Comparison of ENCODE assay signal across 9 cellular contexts in genomic region chr1:157580179-157580827, GRCh38. TPM values are rescaled to one million over a fixed set of nuclear protein-coding genes. Genes with fewer than 3 reads are reported as not detected.
DNase-seq lines count a peak whose midpoint lies in the region; ATAC-seq and TF ChIP-seq lines count a peak whose summit lies in the region.
"Had no signal": no experiment of that assay in that cellular context is flagged by ENCODE, and none has a peak within 500 bp of the region (broad histone marks: within the 10 kb centered on the region; RNA-seq: fewer than 3 reads in every experiment).

No MANE protein-coding gene starts in this region.

- H3K27me3 ChIP-seq in osteoblast (ENCODE audit: insufficient read depth, low read length): no peaks in the 10 kb centered on the region

- H3K4me2 ChIP-seq in osteoblast (ENCODE audit: insufficient read depth, low read length): no peak overlapping the region

- H3K36me3 ChIP-seq in osteoblast (ENCODE audit: insufficient read depth, low read length): no peaks in the 10 kb centered on the region

- H3K4me3 ChIP-seq in AG09309 (ENCODE audit: control insufficient read depth, low read depth, low read length) (no peak overlapping the region), osteoblast (ENCODE audit: insufficient read depth, low read length) (no peak overlapping the region)

- H3K27ac Mint-ChIP-seq in T-helper 2 cell treated with Interferon-gamma antibody and Interleukin-4, amounts not matched to agents 5 μg/mL and 100 μg/mL, for 36 hours: no peak overlapping the region

- H3K79me2 ChIP-seq in osteoblast (ENCODE audit: insufficient read depth, low read length): no peaks in the 10 kb centered on the region

- no peaks in the 10 kb centered on the region for H3K9me3 Mint-ChIP-seq in T-helper 2 cell treated with Interferon-gamma antibody and Interleukin-4, amounts not matched to agents 5 μg/mL and 100 μg/mL, for 36 hours

- ATAC-seq in GM21825 (IDR thresholded peaks at IDR 0.05; ENCODE audit: unreplicated experiment): no peak
- ATAC-seq: naive thymus-derived CD8-positive, alpha-beta T cell had no signal

- H4K20me1 ChIP-seq in osteoblast (ENCODE audit: insufficient read depth, low read length): no peaks in the 10 kb centered on the region

- peak; percentile 66 for TF ChIP-seq CTCF in AG09309 (IDR thresholded peaks at IDR 0.05; ENCODE audit: control insufficient read depth, insufficient read depth, low read depth, low read length, missing control alignments)
- TF ChIP-seq CTCF in GM10266 (IDR thresholded peaks at IDR 0.05; ENCODE audit: control insufficient read depth, insufficient read depth, low read depth, missing control alignments): peak; percentile 63
- peak; percentile 72 for TF ChIP-seq CTCF in osteoblast (IDR thresholded peaks at IDR 0.05; ENCODE audit: extremely low read depth, low read depth, low read length)

- H3K4me1 ChIP-seq in osteoblast (ENCODE audit: insufficient read depth, low read length): no peaks in the 10 kb centered on the region

- DNase-seq in AG09309 (ENCODE audit: low read depth) (peak; percentile 13), GM10266 (ENCODE audit: extremely low spot score) (peak; percentile 41), NCI-H1105 treated with DMSO at 0.1 percent for 48 hours (lab: John Stamatoyannopoulos, UW) (peak; percentile 67), SW480 (ENCODE audit: low spot score) (peak; percentile 53), fibroblast of peridontal ligament (ENCODE audit: extremely low read depth) (peak; percentile 65), osteoblast (ENCODE audit: insufficient read length, low spot score, missing footprints) (peak; percentile 58)
- DNase-seq in T-helper 2 cell treated with Interferon-gamma antibody and Interleukin-4, amounts not matched to agents 5 μg/mL and 100 μg/mL, for 36 hours (ENCODE audit: low spot score): no peak

- H3K4me1 Mint-ChIP-seq in T-helper 2 cell treated with Interferon-gamma antibody and Interleukin-4, amounts not matched to agents 5 μg/mL and 100 μg/mL, for 36 hours (ENCODE audit: low read depth): peaks cover 2% of the 10 kb centered on the region

- H3K27me3 Mint-ChIP-seq in T-helper 2 cell treated with Interferon-gamma antibody and Interleukin-4, amounts not matched to agents 5 μg/mL and 100 μg/mL, for 36 hours (ENCODE audit: low read depth): peaks cover 10% of the 10 kb centered on the region

- H3K36me3 Mint-ChIP-seq in T-helper 2 cell treated with Interferon-gamma antibody and Interleukin-4, amounts not matched to agents 5 μg/mL and 100 μg/mL, for 36 hours (ENCODE audit: low read depth): no peaks in the 10 kb centered on the region
- H3K36me3 Mint-ChIP-seq: naive thymus-derived CD8-positive, alpha-beta T cell had no signal

- H3K9me3 ChIP-seq in osteoblast (ENCODE audit: low read depth, low read length): no peaks in the 10 kb centered on the region

- H3K27ac ChIP-seq in osteoblast (ENCODE audit: low read depth, low read length): no peak overlapping the region

- no peak overlapping the region for H3K4me3 Mint-ChIP-seq in T-helper 2 cell treated with Interferon-gamma antibody and Interleukin-4, amounts not matched to agents 5 μg/mL and 100 μg/mL, for 36 hours
- H3K4me3 Mint-ChIP-seq: naive thymus-derived CD8-positive, alpha-beta T cell had no signal

- no peak overlapping the region for H2AFZ ChIP-seq in osteoblast (ENCODE audit: low read length)

RNA-seq across cellular contexts. Expression of gene FCRL4, which starts 17.6 kb away (rescaled TPM):
- not detected in 2 replicates for total RNA-seq in osteoblast
- total RNA-seq: naive thymus-derived CD8-positive, alpha-beta T cell had no signal

RNA-seq across cellular contexts. Expression of gene FCRL5, which starts 28.0 kb away (rescaled TPM):
- total RNA-seq in osteoblast: under 0.01 TPM in 1 of 2 replicates, not detected in the other
